12 cellular contexts compared by ENCODE assay signal in the genomic region with DNA sequence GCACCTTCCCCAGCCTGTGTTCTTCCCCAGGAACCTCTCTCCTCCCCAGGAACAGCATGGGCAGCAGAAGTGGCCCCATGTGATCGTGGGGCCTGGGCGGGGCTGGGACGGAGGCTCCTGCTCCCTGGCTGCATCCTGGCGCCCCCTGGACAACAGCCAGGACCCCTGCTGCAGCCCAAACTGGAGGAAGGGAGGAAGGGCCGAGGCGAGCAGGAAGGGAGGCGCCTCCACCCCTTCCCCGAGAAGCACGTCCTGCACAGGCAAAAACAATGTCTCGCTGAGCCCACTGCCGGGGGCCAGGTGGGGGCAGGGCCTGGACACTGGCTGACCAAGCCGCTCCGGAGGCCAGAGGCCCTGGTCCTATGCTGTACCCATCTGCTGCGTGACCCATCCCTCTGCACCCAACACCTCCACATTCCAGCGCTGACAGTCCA. TPM values are rescaled to one million over a fixed set of nuclear protein-coding genes. Genes with fewer than 3 reads are reported as not detected.
DNase-seq lines count a peak whose midpoint lies in the region; ATAC-seq, FAIRE-seq and TF ChIP-seq lines count a peak whose summit lies in the region.
"Had no signal": no experiment of that assay in that cellular context is flagged by ENCODE, and none has a peak within 500 bp of the region (broad histone marks: within the 10 kb centered on the region; RNA-seq: fewer than 3 reads in every experiment).

No MANE protein-coding gene starts in this region.

- H3K4me3 Mint-ChIP-seq in glutamatergic neuron (ENCODE audit: unreplicated experiment) (no peak overlapping the region), nephron progenitor cell (peak overlapping the region; percentile 76)

- POLR2A ChIA-PET in A549 (lab: Yijun Ruan, JAX): interaction anchor here (1.3 to 1.6 kb wide), 3 partner anchors 11 to 107 kb away, joined by 4 to 6 read pairs (median 5); a partner anchor contains a TSS

- no peaks in the 10 kb centered on the region for H3K9me3 ChIP-seq in A549

- no peak for TF ChIP-seq EP300 in A549 (IDR thresholded peaks at IDR 0.05)

- H3K9me3 Mint-ChIP-seq in glutamatergic neuron (ENCODE audit: unreplicated experiment) (peaks cover 8% of the 10 kb centered on the region), nephron progenitor cell (no peaks in the 10 kb centered on the region)

- 6% methylated on average over 6 of the region's 15 CpGs for WGBS in A549 (ENCODE audit: missing lambda C conversion rate)

- TF ChIP-seq RAD21 in A549 (conservative IDR thresholded peaks at IDR 0.05 in 1 of 2, IDR thresholded peaks at IDR 0.05 in 1 of 2): no peak

- H3K27me3 Mint-ChIP-seq in glutamatergic neuron (ENCODE audit: unreplicated experiment) (peaks cover 11% of the 10 kb centered on the region), nephron progenitor cell (ENCODE audit: low read depth, poor library complexity) (peaks cover 3% of the 10 kb centered on the region)

- ATAC-seq in A549: peak; percentile 28 to 56

- TF ChIP-seq CTCF in A549 (IDR thresholded peaks at IDR 0.05) (no peak), glutamatergic neuron (IDR thresholded peaks at IDR 0.05; ENCODE audit: partially characterized antibody, unreplicated experiment) (no peak), nephron progenitor cell (IDR thresholded peaks at IDR 0.05) (no peak)

- H3K36me3 Mint-ChIP-seq in glutamatergic neuron (ENCODE audit: unreplicated experiment): no peaks in the 10 kb centered on the region
- peaks cover 5% of the 10 kb centered on the region for H3K36me3 Mint-ChIP-seq in nephron progenitor cell (ENCODE audit: low read depth)

- H3K27ac Mint-ChIP-seq in glutamatergic neuron (ENCODE audit: unreplicated experiment) (peak overlapping the region; percentile 28), nephron progenitor cell (peak overlapping the region; percentile 89)

- FAIRE-seq in A549 (lab: Jason Lieb, UNC) (no peak), RCC 7860 (lab: Jason Lieb, UNC) (no peak)

- DNase-seq in A549 (ENCODE audit: low read depth in 1 of 2, low spot score in 1 of 2) (peak in 1 of 2 experiments; percentile 60), RCC 7860 (ENCODE audit: low spot score) (peak; percentile 48), glutamatergic neuron (no peak), nephron progenitor cell (no peak), islet precursor cell (no peak), NCI-H146 (lab: John Stamatoyannopoulos, UW) (no peak), iPS-NIHi11 (ENCODE audit: low spot score) (no peak), SHP77 treated with DMSO at 0.1 percent for 48 hours (lab: John Stamatoyannopoulos, UW) (no peak)
- DNase-seq: activated CD4-positive, alpha-beta T cell treated with anti-CD3 and anti-CD28 coated beads for 48 hours; activated gamma-delta T cell treated with Interleukin-2 at 50 U/mL for 16 hours; NCI-H187 had no signal

- CTCF ChIA-PET in A549 (lab: Yijun Ruan, JAX): interaction anchor here (0.6 to 1.8 kb wide), 4 partner anchors 9 to 28 kb away, joined by 4 to 5 read pairs (median 4); no protein-coding TSS in a partner anchor

- TF ChIP-seq POLR2A in A549 (IDR thresholded peaks at IDR 0.05; ENCODE audit: low read length): no peak

- peak overlapping the region; percentile 26 for H3K4me3 ChIP-seq in A549

- peaks cover 28% of the 10 kb centered on the region for H3K4me1 Mint-ChIP-seq in glutamatergic neuron (ENCODE audit: low read depth, unreplicated experiment)
- peaks cover 65% of the 10 kb centered on the region for H3K4me1 Mint-ChIP-seq in nephron progenitor cell

- H3K27ac ChIP-seq in A549: peak overlapping the region; percentile 99 to 100

- peak overlapping the region; percentile 85 for H3K4me2 ChIP-seq in A549

- peaks cover 84% of the 10 kb centered on the region for H3K4me1 ChIP-seq in A549

TF ChIP-seq in A549, 52 proteins besides CTCF, POLR2A, EP300 and RAD21:
- TF ChIP-seq, protein P1, sequence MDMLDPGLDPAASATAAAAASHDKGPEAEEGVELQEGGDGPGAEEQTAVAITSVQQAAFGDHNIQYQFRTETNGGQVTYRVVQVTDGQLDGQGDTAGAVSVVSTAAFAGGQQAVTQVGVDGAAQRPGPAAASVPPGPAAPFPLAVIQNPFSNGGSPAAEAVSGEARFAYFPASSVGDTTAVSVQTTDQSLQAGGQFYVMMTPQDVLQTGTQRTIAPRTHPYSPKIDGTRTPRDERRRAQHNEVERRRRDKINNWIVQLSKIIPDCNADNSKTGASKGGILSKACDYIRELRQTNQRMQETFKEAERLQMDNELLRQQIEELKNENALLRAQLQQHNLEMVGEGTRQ (IDR thresholded peaks at IDR 0.05): 0 out of 2 replicates have a peak, but pooled peaks have one; percentile 20
- TF ChIP-seq JUN (IDR thresholded peaks at IDR 0.05) (0 out of 5 replicates have a peak, but pooled peaks of 1 of the 2 experiments have one; percentile 17), CEBPB (IDR thresholded peaks at IDR 0.05) (no peak)

RNA-seq across cellular contexts. Expression of a gene that starts 15.0 kb away (rescaled TPM):
- polyA plus RNA-seq in A549 (2011; rRNA removed) (1.2 and 2.0 TPM in 2 replicates), A549 (2017; fragmentation: RNase III; extraction: RNeasy Plus Mini Kit Qiagen cat#74134 plus additional on column Dnase treatment) (1.7 to 1.8 TPM (median 1.7 TPM) in 3 replicates)
- polyA plus RNA-seq in A549 (2012; cell fraction: cytosol; rRNA removed): 2.3 and 3.2 TPM in 2 replicates
- polyA plus RNA-seq in A549 (2012; cell fraction: nucleus; rRNA removed): 18.4 and 23.7 TPM in 2 replicates
- polyA minus RNA-seq in A549 (2011; rRNA and poly(A)+ RNA removed): 0.73 and 0.95 TPM in 2 replicates
- total RNA-seq in glutamatergic neuron (ENCODE audit: unreplicated experiment): 61.1 TPM
- total RNA-seq: RPMI7951 had no signal

RNA-seq across cellular contexts. Expression of a gene that starts 18.0 kb away (rescaled TPM):
- polyA plus RNA-seq in A549 (2011; rRNA removed) (8.3 and 11.1 TPM in 2 replicates), A549 (2017; fragmentation: RNase III; extraction: RNeasy Plus Mini Kit Qiagen cat#74134 plus additional on column Dnase treatment) (14.1 to 16.1 TPM (median 15.3 TPM) in 3 replicates)
- 16.0 and 23.0 TPM in 2 replicates for polyA plus RNA-seq in A549 (2012; cell fraction: cytosol; rRNA removed)
- 52.8 and 67.1 TPM in 2 replicates for polyA plus RNA-seq in A549 (2012; cell fraction: nucleus; rRNA removed)
- polyA minus RNA-seq in A549 (2011; rRNA and poly(A)+ RNA removed): 12.5 and 17.6 TPM in 2 replicates
- total RNA-seq in glutamatergic neuron (ENCODE audit: unreplicated experiment): 2.7 TPM

RNA-seq across cellular contexts. Expression of a gene that starts 59.1 kb away (rescaled TPM):
- 12.2 and 16.0 TPM in 2 replicates for polyA plus RNA-seq in A549 (2011; rRNA removed)
- polyA plus RNA-seq in A549 (2012; cell fraction: cytosol; rRNA removed): 23.4 and 33.7 TPM in 2 replicates
- polyA plus RNA-seq in A549 (2012; cell fraction: nucleus; rRNA removed): 21.3 and 29.9 TPM in 2 replicates
- 20.2 to 21.5 TPM (median 20.3 TPM) in 3 replicates for polyA plus RNA-seq in A549 (2017; fragmentation: RNase III; extraction: RNeasy Plus Mini Kit Qiagen cat#74134 plus additional on column Dnase treatment)
- polyA minus RNA-seq in A549 (2011; rRNA and poly(A)+ RNA removed): 9.8 and 15.0 TPM in 2 replicates
- 2.1 TPM for total RNA-seq in glutamatergic neuron (ENCODE audit: unreplicated experiment)
